Comparison of ENCODE assay signal across 24 cellular contexts in genomic region chr2:147345246-147345645, GRCh38.
DNase-seq lines count a peak whose midpoint lies in the region; ATAC-seq and TF ChIP-seq lines count a peak whose summit lies in the region.
"Had no signal": no experiment of that assay in that cellular context is flagged by ENCODE, and none has a peak within 500 bp of the region (broad histone marks: within the 10 kb centered on the region; RNA-seq: fewer than 3 reads in every experiment).

No MANE protein-coding gene starts in this region.

- in situ Hi-C loops in gastrocnemius medialis (cut with MboI; ENCODE audit: low sequenced_read_pairs in 4 of 4): loop anchor here in 1 of 4 donors (25.0 kb wide), 1 partner anchor 258 kb away; no protein-coding TSS in a partner anchor

- H3K27me3 ChIP-seq in breast epithelium: no peaks in the 10 kb centered on the region
- H3K27me3 ChIP-seq in gastrocnemius medialis: no peaks in the 10 kb centered on the region
- H3K27me3 ChIP-seq: gastroesophageal sphincter, neural progenitor cell, uterus had no signal

- ATAC-seq in gastrocnemius medialis: no peak
- ATAC-seq: A549, gastroesophageal sphincter had no signal

- CTCF ChIA-PET in MCF 10A (lab: Yijun Ruan, JAX): interaction anchor here (0.6 to 1.2 kb wide), 3 partner anchors 12 to 29 kb away, joined by 3 read pairs; no protein-coding TSS in a partner anchor
- CTCF ChIA-PET in activated CD4-positive, alpha-beta memory T cell treated with anti-CD3 and anti-CD28 coated beads, Interleukin-2, amount 10 ng/mL, durations not matched to agents 7 days and 5 days (lab: Charles Lee): no interaction called here

- no peak for TF ChIP-seq CTCF in MCF 10A (IDR thresholded peaks at IDR 0.05; ENCODE audit: unreplicated experiment)
- TF ChIP-seq CTCF in breast epithelium (IDR thresholded peaks at IDR 0.05): no peak
- no peak for TF ChIP-seq CTCF in fibroblast of pulmonary artery (IDR thresholded peaks at IDR 0.05; ENCODE audit: low read length, missing control alignments)
- TF ChIP-seq CTCF in gastrocnemius medialis (IDR thresholded peaks at IDR 0.05 in 4 of 5, conservative IDR thresholded peaks at IDR 0.05 in 1 of 5): no peak

- H3K9me3 Mint-ChIP-seq in MCF 10A (ENCODE audit: unreplicated experiment): peaks cover 15% of the 10 kb centered on the region
- H3K9me3 Mint-ChIP-seq in activated CD4-positive, alpha-beta memory T cell treated with anti-CD3 and anti-CD28 coated beads, Interleukin-2, amount 10 ng/mL, durations not matched to agents 7 days and 5 days: peaks cover 17% of the 10 kb centered on the region

- no peak overlapping the region for H3K4me3 ChIP-seq in breast epithelium
- no peak overlapping the region for H3K4me3 ChIP-seq in fibroblast of pulmonary artery (replicated peaks; ENCODE audit: low read depth, low read length)
- H3K4me3 ChIP-seq in gastrocnemius medialis: no peak overlapping the region
- H3K4me3 ChIP-seq: A549, gastroesophageal sphincter, neural progenitor cell, prostate gland, uterus had no signal

- no peaks in the 10 kb centered on the region for H3K36me3 Mint-ChIP-seq in MCF 10A (ENCODE audit: insufficient read depth, unreplicated experiment)
- peaks cover 14% of the 10 kb centered on the region for H3K36me3 Mint-ChIP-seq in activated CD4-positive, alpha-beta memory T cell treated with anti-CD3 and anti-CD28 coated beads, Interleukin-2, amount 10 ng/mL, durations not matched to agents 7 days and 5 days (ENCODE audit: low read depth)
- H3K36me3 Mint-ChIP-seq: neural progenitor cell had no signal

- H3K27ac ChIP-seq in breast epithelium (no peak overlapping the region), gastrocnemius medialis (no peak overlapping the region)
- H3K27ac ChIP-seq: A549, C4-2B, gastroesophageal sphincter, HL-60, neural progenitor cell, prostate gland, uterus had no signal

- TF ChIP-seq POLR2A in breast epithelium (IDR thresholded peaks at IDR 0.05) (no peak), gastrocnemius medialis (IDR thresholded peaks at IDR 0.05) (no peak)

- H3K4me1 ChIP-seq in breast epithelium (no peaks in the 10 kb centered on the region), gastrocnemius medialis (peaks cover 0 to 9% of the 10 kb centered on the region in 2 donors)
- H3K4me1 ChIP-seq: A549, gastroesophageal sphincter, neural progenitor cell, prostate gland, uterus had no signal

- no peaks in the 10 kb centered on the region for H3K36me3 ChIP-seq in breast epithelium
- no peaks in the 10 kb centered on the region for H3K36me3 ChIP-seq in gastrocnemius medialis
- H3K36me3 ChIP-seq: gastroesophageal sphincter, neural progenitor cell, prostate gland, uterus had no signal

- no peaks in the 10 kb centered on the region for H3K4me1 Mint-ChIP-seq in MCF 10A (ENCODE audit: insufficient read depth, unreplicated experiment)
- peaks cover 2% of the 10 kb centered on the region for H3K4me1 Mint-ChIP-seq in activated CD4-positive, alpha-beta memory T cell treated with anti-CD3 and anti-CD28 coated beads, Interleukin-2, amount 10 ng/mL, durations not matched to agents 7 days and 5 days
- H3K4me1 Mint-ChIP-seq: activated CD4-positive, alpha-beta T cell treated with anti-CD3 and anti-CD28 coated beads, Interleukin-2, amount 10 ng/mL, durations not matched to agents 7 days and 5 days; neural progenitor cell had no signal

- POLR2A ChIA-PET in MCF 10A (lab: Yijun Ruan, JAX): no interaction called here
- POLR2A ChIA-PET in activated CD4-positive, alpha-beta memory T cell treated with anti-CD3 and anti-CD28 coated beads, Interleukin-2, amount 10 ng/mL, durations not matched to agents 7 days and 5 days (lab: Charles Lee): no interaction called here

- H3K9me3 ChIP-seq in breast epithelium (peaks cover 8 to 18% of the 10 kb centered on the region in 2 donors), gastrocnemius medialis (no peaks in the 10 kb centered on the region)
- H3K9me3 ChIP-seq: prostate gland had no signal

- intact Hi-C loops in MCF 10A (cut with micrococcal nuclease): no loop called here
- intact Hi-C loops in breast epithelium (cut with DNase I; ENCODE audit: low total_unique reads): no loop called here
- intact Hi-C loops in gastrocnemius medialis (cut with DNase I; ENCODE audit: low total_unique reads): no loop called here
- intact Hi-C loops in posterior vena cava (cut with DNase I): no loop called here

- peak; percentile 50 for DNase-seq in MCF 10A (ENCODE audit: unreplicated experiment)
- no peak for DNase-seq in breast epithelium (ENCODE audit: low spot score in 2 of 2)
- DNase-seq in amniotic epithelial cell (ENCODE audit: low read depth): peak; percentile 17
- DNase-seq in fibroblast of pulmonary artery (ENCODE audit: low read depth): peak; percentile 40
- DNase-seq in activated CD4-positive, alpha-beta memory T cell treated with anti-CD3 and anti-CD28 coated beads, Interleukin-2, amount 10 ng/mL, durations not matched to agents 7 days and 5 days: no peak
- DNase-seq in NK-92 treated with Interleukin-12 subunit alpha and Interleukin-12 subunit beta, amount 100 ng/mL, for 24 hours (lab: John Stamatoyannopoulos, UW): no peak
- DNase-seq in gastrocnemius medialis: no peak
- no peak for DNase-seq in posterior vena cava (ENCODE audit: low spot score)
- DNase-seq: activated CD4-positive, alpha-beta T cell treated with anti-CD3 and anti-CD28 coated beads, Interleukin-2, amount 10 ng/mL, durations not matched to agents 7 days and 5 days; activated gamma-delta T cell treated with Interleukin-2 at 50 U/mL for 16 hours; amygdala; DMS 273 treated with DMSO at 0.1 percent for 48 hours; KBM-7; NCI-H1092 treated with DMSO at 0.1 percent for 48 hours; NCI-H2081 treated with DMSO at 0.1 percent for 48 hours; NCI-H510A; stimulated activated CD4-positive, alpha-beta T cell treated with anti-CD3 and anti-CD28 coated beads, Interleukin-4, amount 100 ng/mL, for 4 hours; uterus had no signal

- H3K27me3 Mint-ChIP-seq in MCF 10A (ENCODE audit: insufficient read depth, unreplicated experiment): no peaks in the 10 kb centered on the region
- no peaks in the 10 kb centered on the region for H3K27me3 Mint-ChIP-seq in activated CD4-positive, alpha-beta memory T cell treated with anti-CD3 and anti-CD28 coated beads, Interleukin-2, amount 10 ng/mL, durations not matched to agents 7 days and 5 days

- H3K27ac Mint-ChIP-seq in MCF 10A (ENCODE audit: low read depth, unreplicated experiment): no peak overlapping the region
- no peak overlapping the region for H3K27ac Mint-ChIP-seq in activated CD4-positive, alpha-beta memory T cell treated with anti-CD3 and anti-CD28 coated beads, Interleukin-2, amount 10 ng/mL, durations not matched to agents 7 days and 5 days
- H3K27ac Mint-ChIP-seq: activated CD4-positive, alpha-beta T cell treated with anti-CD3 and anti-CD28 coated beads, Interleukin-2, amount 10 ng/mL, durations not matched to agents 7 days and 5 days; neural progenitor cell had no signal

- no peak overlapping the region for H3K4me3 Mint-ChIP-seq in MCF 10A (ENCODE audit: unreplicated experiment)
- H3K4me3 Mint-ChIP-seq in activated CD4-positive, alpha-beta memory T cell treated with anti-CD3 and anti-CD28 coated beads, Interleukin-2, amount 10 ng/mL, durations not matched to agents 7 days and 5 days: no peak overlapping the region
- H3K4me3 Mint-ChIP-seq: activated CD4-positive, alpha-beta T cell treated with anti-CD3 and anti-CD28 coated beads, Interleukin-2, amount 10 ng/mL, durations not matched to agents 7 days and 5 days; neural progenitor cell had no signal

- no TSS peak for BruUV-seq in MCF 10A (replicated peaks; lab: Mats Ljungman, UMichigan)

Comparison
In these comparisons a context has a peak if more than half of its experiments do, and no peak if none do; other contexts are left out.
1. DNase-seq: peak in MCF 10A (single experiment), amniotic epithelial cell (single experiment) and fibroblast of pulmonary artery (single experiment); none in breast epithelium (0 of 2), activated CD4-positive, alpha-beta memory T cell treated with anti-CD3 and anti-CD28 coated beads, Interleukin-2, amount 10 ng/mL, durations not matched to agents 7 days and 5 days (single experiment), NK-92 treated with Interleukin-12 subunit alpha and Interleukin-12 subunit beta, amount 100 ng/mL, for 24 hours (single experiment), gastrocnemius medialis (0 of 2) and posterior vena cava (single experiment).